ENCODE assay signal across 21 cellular contexts in the genomic region with DNA sequence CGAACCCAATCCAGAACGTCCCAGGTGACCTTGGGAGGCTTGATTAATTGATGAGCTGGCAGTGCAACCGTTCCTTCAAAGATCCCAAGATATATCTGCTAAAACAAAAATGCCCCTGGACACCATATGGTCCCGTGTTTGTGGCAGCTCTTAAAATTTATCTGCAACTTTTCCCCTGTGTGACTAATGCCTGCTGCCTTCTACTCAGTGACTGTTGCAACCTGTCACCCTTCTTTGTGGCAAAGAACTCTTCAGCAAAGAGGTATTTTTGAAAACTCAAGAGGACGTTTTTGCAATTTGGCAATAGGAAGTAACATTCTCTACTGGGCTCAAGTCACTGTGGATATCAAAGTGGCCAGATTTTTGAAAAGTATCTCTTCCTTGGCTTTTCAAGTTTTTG.
"Had no signal": no experiment of that assay in that cellular context is flagged by ENCODE, and none has a peak within 500 bp of the region (broad histone marks: within the 10 kb centered on the region; RNA-seq: fewer than 3 reads in every experiment).

No MANE protein-coding gene starts in this region.

- H3K27me3 ChIP-seq: hepatocyte, right atrium auricular region, sigmoid colon, stomach, transverse colon had no signal

- H2AFZ ChIP-seq: hepatocyte had no signal

- H3K27ac ChIP-seq: coronary artery, hepatocyte, right atrium auricular region, sigmoid colon, skin epidermis, stomach, thoracic aorta, transverse colon had no signal

- H3K79me2 ChIP-seq: hepatocyte had no signal

- H3K36me3 ChIP-seq: right atrium auricular region, sigmoid colon, stomach, thoracic aorta, transverse colon had no signal

- H3K4me2 ChIP-seq: hepatocyte had no signal

- H3K4me3 ChIP-seq: coronary artery, hepatocyte, mucosa of descending colon, right atrium auricular region, sigmoid colon, skin epidermis, stomach, thoracic aorta, transverse colon had no signal

- ATAC-seq: left cardiac atrium, mucosa of descending colon, natural killer cell had no signal

- H3K4me1 ChIP-seq: right atrium auricular region, sigmoid colon, stomach, transverse colon had no signal

- DNase-seq: effector CD4-positive, alpha-beta T cell; foreskin melanocyte; kidney; left cardiac atrium; left ventricle myocardium superior; mammary epithelial cell; mucosa of descending colon; natural killer cell; posterior cingulate gyrus; sigmoid colon; stimulated activated CD4-positive, alpha-beta T cell treated with anti-CD3 and anti-CD28 coated beads, Interleukin-2, amount 100 ng/mL, for 24 hours; stimulated activated CD4-positive, alpha-beta T cell treated with anti-CD3 and anti-CD28 coated beads, Interleukin-4, amount 100 ng/mL, for 4 hours; stimulated activated naive CD4-positive, alpha-beta T cell; stomach; substantia nigra; transverse colon had no signal
